In the genomic region with DNA sequence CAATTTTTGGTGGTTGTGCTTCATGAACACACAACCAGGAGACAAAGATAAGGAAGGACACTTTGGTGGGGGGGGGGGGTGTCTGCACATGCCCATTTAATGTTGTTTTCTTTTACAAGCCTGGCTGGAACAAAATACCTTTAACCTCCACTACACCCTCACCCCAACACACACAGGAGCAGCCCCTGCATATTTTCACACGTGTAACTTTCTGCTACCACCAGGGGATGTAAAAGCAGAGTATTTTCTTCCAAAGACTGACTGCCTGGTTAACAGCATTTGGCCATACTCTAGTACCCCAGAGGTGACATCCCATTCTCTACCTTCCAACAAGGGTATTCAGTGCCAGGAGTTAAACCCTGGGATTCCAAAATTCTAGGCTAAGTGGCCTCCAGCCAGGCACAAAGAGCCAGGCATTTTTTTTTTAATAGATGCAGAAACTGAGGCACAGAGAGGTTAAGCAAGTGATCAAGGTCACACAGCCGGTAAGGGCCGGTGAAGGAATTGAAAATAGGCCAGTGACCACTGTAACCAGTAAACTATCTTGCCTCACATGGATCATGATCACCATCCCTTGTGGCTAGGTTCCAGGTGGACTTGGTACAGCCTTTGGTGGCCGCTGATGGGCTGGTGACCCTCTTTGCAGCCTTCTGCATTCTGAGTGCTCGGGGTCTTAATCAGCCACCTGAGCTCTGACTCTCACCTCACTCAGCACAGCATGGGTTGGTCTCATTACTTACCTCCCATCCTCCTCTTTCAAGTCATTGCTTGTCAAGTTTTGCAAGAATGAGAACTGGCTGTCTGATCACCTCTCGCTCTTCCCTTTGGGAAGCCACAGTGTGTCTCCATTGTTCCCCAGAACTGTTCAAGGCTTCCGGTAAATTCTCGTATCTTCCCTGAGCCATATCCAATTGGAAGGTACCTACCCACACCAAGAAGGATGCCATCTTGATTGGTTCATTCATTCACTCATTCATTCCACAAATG, we compare ENCODE assay signal across 22 cellular contexts. TPM values are rescaled to one million over a fixed set of nuclear protein-coding genes. Genes with fewer than 3 reads are reported as not detected.
DNase-seq lines count a peak whose midpoint lies in the region; ATAC-seq and TF ChIP-seq lines count a peak whose summit lies in the region.
"Had no signal": no experiment of that assay in that cellular context is flagged by ENCODE, and none has a peak within 500 bp of the region (broad histone marks: within the 10 kb centered on the region; RNA-seq: fewer than 3 reads in every experiment).

No MANE protein-coding gene starts in this region.

- POLR2A ChIA-PET in HEK293 (lab: Yijun Ruan, JAX): no interaction called here

- no peaks in the 10 kb centered on the region for H3K27me3 ChIP-seq in brain microvascular endothelial cell (replicated peaks)
- no peaks in the 10 kb centered on the region for H3K27me3 ChIP-seq in foreskin keratinocyte
- H3K27me3 ChIP-seq in stomach: no peaks in the 10 kb centered on the region
- no peaks in the 10 kb centered on the region for H3K27me3 ChIP-seq in BE2C
- H3K27me3 ChIP-seq: cardiac muscle cell, neural progenitor cell, right atrium auricular region, SJCRH30, upper lobe of left lung had no signal

- intact Hi-C loops in stomach (cut with DNase I; ENCODE audit: low total_unique reads): no loop called here

- WGBS in stomach, 5 donors: 81 to 89% (median 85%) methylated on average over 8 of the region's 8 CpGs

- in situ Hi-C loops in brain microvascular endothelial cell (cut with HindIII; ENCODE audit: low pct_ligation_motif_present, low sequenced_read_pairs): no loop called here

- no peak for TF ChIP-seq POLR2A in stomach (IDR thresholded peaks at IDR 0.05)

- H3K9me3 ChIP-seq in HEK293 (ENCODE audit: control insufficient read depth, insufficient read depth, low read depth, low read length) (no peaks in the 10 kb centered on the region), stomach (no peaks in the 10 kb centered on the region), BE2C (no peaks in the 10 kb centered on the region)
- H3K9me3 ChIP-seq: right atrium auricular region, SJCRH30, upper lobe of left lung had no signal

- TF ChIP-seq CTCF in HEK293 (tag by site-specific recombination; IDR thresholded peaks at IDR 0.05) (no peak), brain microvascular endothelial cell (IDR thresholded peaks at IDR 0.05; ENCODE audit: low read depth, low read length, missing control alignments) (peak; percentile 17), foreskin keratinocyte (conservative IDR thresholded peaks at IDR 0.05) (peak; percentile 38), stomach (IDR thresholded peaks at IDR 0.05) (no peak), BE2C (IDR thresholded peaks at IDR 0.05; ENCODE audit: low read depth, low read length) (no peak)

- CTCF ChIA-PET in HEK293 (lab: Yijun Ruan, JAX): interaction anchor here (0.7 kb wide), 1 partner anchor 130 kb away, joined by 3 read pairs; no protein-coding TSS in a partner anchor

- no peaks in the 10 kb centered on the region for H3K4me1 ChIP-seq in HEK293 (ENCODE audit: control insufficient read depth, insufficient read depth, low read length)
- H3K4me1 ChIP-seq in foreskin keratinocyte: peaks cover 25% of the 10 kb centered on the region
- peaks cover 25 to 93% (median 66%) of the 10 kb centered on the region in 4 donors for H3K4me1 ChIP-seq in stomach
- no peaks in the 10 kb centered on the region for H3K4me1 ChIP-seq in BE2C
- H3K4me1 ChIP-seq: parathyroid adenoma had no signal

- H3K4me3 ChIP-seq in HEK293 (ENCODE audit: low read depth, low read length) (no peak overlapping the region), brain microvascular endothelial cell (ENCODE audit: low read depth, low read length) (no peak overlapping the region), stomach (no peak overlapping the region), BE2C (ENCODE audit: low read depth, low read length) (no peak overlapping the region)
- H3K4me3 ChIP-seq: cardiac muscle cell, neural progenitor cell, right atrium auricular region, SJCRH30, upper lobe of left lung had no signal

- ATAC-seq in foreskin keratinocyte: peak; percentile 52
- no peak for ATAC-seq in GM18520 (IDR thresholded peaks at IDR 0.05; ENCODE audit: unreplicated experiment)
- ATAC-seq: activated CD4-positive, CD25-positive, alpha-beta regulatory T cell treated with anti-CD3 and anti-CD28 coated beads, Interleukin-2, amount 50 U/mL, for 24 hours; activated T-helper 17 cell treated with anti-CD3 and anti-CD28 coated beads, Interleukin-2, amount 50 U/mL, for 72 hours had no signal

- H3K27ac ChIP-seq in HEK293 (ENCODE audit: extremely low read depth, low read depth, low read length) (no peak overlapping the region), brain microvascular endothelial cell (no peak overlapping the region), foreskin keratinocyte (no peak overlapping the region), stomach (peak overlapping the region in 4 of 5 donors; percentile 3 to 57 (median 14))
- H3K27ac ChIP-seq: cardiac muscle cell, neural progenitor cell, parathyroid adenoma, right atrium auricular region, SJCRH30, upper lobe of left lung had no signal

- H3K36me3 ChIP-seq in HEK293 (ENCODE audit: control insufficient read depth in 2 of 2, insufficient read depth in 1 of 2, low read length in 2 of 2): no peaks in the 10 kb centered on the region
- H3K36me3 ChIP-seq in brain microvascular endothelial cell (replicated peaks): no peaks in the 10 kb centered on the region
- H3K36me3 ChIP-seq in stomach: no peaks in the 10 kb centered on the region
- H3K36me3 ChIP-seq in BE2C: no peaks in the 10 kb centered on the region
- H3K36me3 ChIP-seq: cardiac muscle cell, neural progenitor cell, right atrium auricular region, SJCRH30, upper lobe of left lung had no signal

- TF ChIP-seq EP300 in stomach (IDR thresholded peaks at IDR 0.05): no peak

- DNase-seq in brain microvascular endothelial cell (no peak), foreskin keratinocyte (peak in 1 of 2 donors; percentile 86), stomach (no peak), NCI-H1436 (lab: John Stamatoyannopoulos, UW) (no peak), BE2C (no peak)
- DNase-seq: activated CD4-positive, alpha-beta memory T cell treated with anti-CD3 and anti-CD28 coated beads for 36 hours; activated CD8-positive, alpha-beta memory T cell treated with anti-CD3 and anti-CD28 coated beads, Interleukin-2, amount 50 U/mL, for 4 hours; amygdala; kidney; SJCRH30; stimulated activated CD4-positive, alpha-beta T cell treated with anti-CD3 and anti-CD28 coated beads, Interleukin-2, amount 100 ng/mL, for 24 hours; T-helper 1 cell; upper lobe of left lung had no signal

TF ChIP-seq in HEK293, 187 proteins besides CTCF, POLR2A, EP300 and RAD21:
- TF ChIP-seq ZNF768 (tag by site-specific recombination; IDR thresholded peaks at IDR 0.05): peak; percentile 63; the same call in 1 of the 2 replicates
- no peak for TF ChIP-seq ZNF37A (tag by site-specific recombination; IDR thresholded peaks at IDR 0.05)

RNA-seq across cellular contexts. Expression of a gene that starts 20.4 kb away (rescaled TPM):
- total RNA-seq in foreskin keratinocyte (9.6 and 11.2 TPM in 2 replicates), stomach (100 to 1,000 TPM in 3 of 5 donors, 10 to 100 TPM in 2; 83.9 to 237 (median 105) TPM)
- polyA plus RNA-seq in foreskin keratinocyte (1.3 TPM in 2 replicates), stomach (10 to 100 TPM in 2 of 3 donors, 1 to 10 TPM in 1; 5.7 to 14.7 (median 14.5) TPM)
- polyA plus RNA-seq in BE2C (2012; ENCODE audit: insufficient read depth, insufficient read length, low read depth): 14.7 TPM
- polyA plus RNA-seq: CD14-positive monocyte had no signal

Comparison
In these comparisons a context has a peak if more than half of its experiments do, and no peak if none do; other contexts are left out.
1. H3K27ac ChIP-seq: peak in stomach (4 of 5); none in HEK293 (single experiment), brain microvascular endothelial cell (single experiment) and foreskin keratinocyte (single experiment).
2. CTCF ChIP-seq: peak in brain microvascular endothelial cell (single experiment) and foreskin keratinocyte (single experiment); none in HEK293 (single experiment), stomach (0 of 7) and BE2C (single experiment).